1 cellular context compared by ENCODE assay signal in the genomic region with DNA sequence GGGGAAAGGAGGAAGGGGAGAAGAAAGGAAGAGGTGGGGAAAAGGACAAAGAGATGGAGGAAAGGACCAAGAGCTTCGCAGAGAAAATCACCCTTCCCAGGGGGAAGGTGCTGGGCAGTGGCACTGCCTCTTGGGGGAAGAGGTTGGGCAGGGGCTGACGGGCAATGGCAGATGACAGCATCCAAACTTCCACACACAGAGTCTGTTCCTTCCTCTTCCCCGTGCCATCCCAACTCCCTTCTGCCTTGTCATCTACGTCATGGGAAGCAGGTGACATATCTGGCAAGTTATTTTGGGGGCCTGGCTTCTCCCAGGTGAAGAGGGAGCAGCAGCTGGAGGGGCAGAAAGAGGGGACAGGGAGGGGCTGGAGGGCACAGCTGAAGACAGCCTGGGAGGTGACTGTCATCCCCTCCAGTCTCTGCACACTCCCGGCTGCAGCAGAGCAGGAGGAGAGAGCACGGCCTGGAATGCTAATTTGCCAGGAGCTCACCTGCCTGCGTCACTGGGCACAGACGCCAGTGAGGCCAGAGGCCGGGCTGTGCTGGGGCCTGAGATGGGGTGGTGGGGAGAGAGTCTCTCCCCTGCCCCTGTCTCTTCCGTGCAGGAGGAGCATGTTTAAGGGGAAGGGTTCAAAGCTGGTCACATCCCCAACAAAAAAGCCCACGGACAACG.
A peak's percentile ranks its signal among the peaks of the same experiment; 100 is the strongest.
TF ChIP-seq lines count a peak whose summit lies in the region.

No MANE protein-coding gene starts in this region.

TF ChIP-seq in K562, 482 proteins besides CTCF, POLR2A, EP300 and RAD21:
- TF ChIP-seq ARHGAP35 (IDR thresholded peaks at IDR 0.05; ENCODE audit: partially characterized antibody), result no peak
- no peak for TF ChIP-seq ARID2 (IDR thresholded peaks at IDR 0.05)
- no peak for TF ChIP-seq MCM3 (IDR thresholded peaks at IDR 0.05)
- TF ChIP-seq MAX (CRISPR knock-in tag; IDR thresholded peaks at IDR 0.05), result no peak
- no peak for TF ChIP-seq CHD2 (IDR thresholded peaks at IDR 0.05; ENCODE audit: low read depth, low read length)
- no peak for TF ChIP-seq LCOR (CRISPR knock-in tag; IDR thresholded peaks at IDR 0.05)
- TF ChIP-seq SMAD1 (IDR thresholded peaks at IDR 0.05; ENCODE audit: low read depth, low read length, partially characterized antibody), result no peak
- no peak for TF ChIP-seq ZSCAN29 (IDR thresholded peaks at IDR 0.05)
- TF ChIP-seq HOXB6 (CRISPR knock-in tag; IDR thresholded peaks at IDR 0.05; ENCODE audit: borderline replicate concordance), result no peak
- TF ChIP-seq, protein P1, sequence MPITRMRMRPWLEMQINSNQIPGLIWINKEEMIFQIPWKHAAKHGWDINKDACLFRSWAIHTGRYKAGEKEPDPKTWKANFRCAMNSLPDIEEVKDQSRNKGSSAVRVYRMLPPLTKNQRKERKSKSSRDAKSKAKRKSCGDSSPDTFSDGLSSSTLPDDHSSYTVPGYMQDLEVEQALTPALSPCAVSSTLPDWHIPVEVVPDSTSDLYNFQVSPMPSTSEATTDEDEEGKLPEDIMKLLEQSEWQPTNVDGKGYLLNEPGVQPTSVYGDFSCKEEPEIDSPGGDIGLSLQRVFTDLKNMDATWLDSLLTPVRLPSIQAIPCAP (CRISPR knock-in tag; IDR thresholded peaks at IDR 0.05; ENCODE audit: borderline replicate concordance), result no peak
- no peak for TF ChIP-seq LARP7 (IDR thresholded peaks at IDR 0.05)
- TF ChIP-seq ZBTB7A (IDR thresholded peaks at IDR 0.05; ENCODE audit: borderline replicate concordance, control insufficient read depth, low read depth, low read length), result no peak
- 0 out of 4 replicates have a peak, but pooled peaks of 1 of the 2 experiments have one; percentile 54 for TF ChIP-seq TBL1XR1 (IDR thresholded peaks at IDR 0.05; ENCODE audit: low read length in 2 of 2)
- TF ChIP-seq, protein P2, sequence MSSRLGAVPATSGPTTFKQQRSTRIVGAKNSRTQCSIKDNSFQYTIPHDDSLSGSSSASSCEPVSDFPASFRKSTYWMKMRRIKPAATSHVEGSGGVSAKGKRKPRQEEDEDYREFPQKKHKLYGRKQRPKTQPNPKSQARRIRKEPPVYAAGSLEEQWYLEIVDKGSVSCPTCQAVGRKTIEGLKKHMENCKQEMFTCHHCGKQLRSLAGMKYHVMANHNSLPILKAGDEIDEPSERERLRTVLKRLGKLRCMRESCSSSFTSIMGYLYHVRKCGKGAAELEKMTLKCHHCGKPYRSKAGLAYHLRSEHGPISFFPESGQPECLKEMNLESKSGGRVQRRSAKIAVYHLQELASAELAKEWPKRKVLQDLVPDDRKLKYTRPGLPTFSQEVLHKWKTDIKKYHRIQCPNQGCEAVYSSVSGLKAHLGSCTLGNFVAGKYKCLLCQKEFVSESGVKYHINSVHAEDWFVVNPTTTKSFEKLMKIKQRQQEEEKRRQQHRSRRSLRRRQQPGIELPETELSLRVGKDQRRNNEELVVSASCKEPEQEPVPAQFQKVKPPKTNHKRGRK (tag; IDR thresholded peaks at IDR 0.05), result 0 out of 2 replicates have a peak, but pooled peaks have one; percentile 22
- TF ChIP-seq KHSRP (IDR thresholded peaks at IDR 0.05), result no peak
- no peak for TF ChIP-seq ZNF696 (CRISPR knock-in tag; conservative IDR thresholded peaks at IDR 0.05)
TF ChIP-seq in K562: peak in this region for 2.
